Comparison of ENCODE assay signal across 9 cellular contexts in the genomic region with DNA sequence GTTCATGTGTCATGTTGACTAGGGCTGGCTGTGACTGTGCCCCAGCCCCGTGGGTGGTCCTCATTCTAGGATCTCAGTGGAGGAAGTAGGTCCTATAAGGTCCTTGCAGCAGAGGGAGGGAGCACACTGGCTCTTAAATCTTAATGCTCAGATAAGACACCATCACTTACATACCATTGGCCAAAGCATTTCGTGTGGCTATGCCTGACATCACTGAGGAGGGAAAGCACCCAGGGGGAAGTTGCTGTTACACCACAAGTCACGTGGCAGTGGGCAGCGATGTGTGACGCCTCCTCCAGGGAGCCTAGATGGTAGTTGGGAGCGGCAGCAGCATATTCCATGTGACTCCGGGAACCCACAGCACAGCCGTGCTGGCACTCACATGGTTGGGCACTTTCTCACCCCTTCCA.
DNase-seq lines count a peak whose midpoint lies in the region; ATAC-seq and TF ChIP-seq lines count a peak whose summit lies in the region.
"Had no signal": no experiment of that assay in that cellular context is flagged by ENCODE, and none has a peak within 500 bp of the region (broad histone marks: within the 10 kb centered on the region; RNA-seq: fewer than 3 reads in every experiment).

No MANE protein-coding gene starts in this region.

- H3K36me3 ChIP-seq in SJSA1 (no peaks in the 10 kb centered on the region), sigmoid colon (no peaks in the 10 kb centered on the region), esophagus muscularis mucosa (no peaks in the 10 kb centered on the region), vagina (no peaks in the 10 kb centered on the region)

- no peak for TF ChIP-seq CTCF in activated CD8-positive, alpha-beta T cell treated with anti-CD3 and anti-CD28 coated beads for 36 hours (IDR thresholded peaks at IDR 0.05)
- TF ChIP-seq CTCF in sigmoid colon (IDR thresholded peaks at IDR 0.05) (no peak), esophagus muscularis mucosa (IDR thresholded peaks at IDR 0.05) (no peak), vagina (IDR thresholded peaks at IDR 0.05) (no peak)

- 71 to 92% methylated on average over 8 of the region's 8 CpGs for WGBS in sigmoid colon, 2 donors
- 84% methylated on average over 4 of the region's 8 CpGs for WGBS in esophagus muscularis mucosa

- H3K4me1 Mint-ChIP-seq in activated CD8-positive, alpha-beta T cell treated with anti-CD3 and anti-CD28 coated beads for 36 hours (ENCODE audit: low read depth), result no peaks in the 10 kb centered on the region
- H3K4me1 Mint-ChIP-seq in activated CD8-positive, alpha-beta T cell treated with anti-CD3 and anti-CD28 coated beads, Interleukin-2, amount 10 ng/mL, durations not matched to agents 7 days and 5 days (ENCODE audit: low read depth), result no peaks in the 10 kb centered on the region

- intact Hi-C loops in activated CD8-positive, alpha-beta T cell treated with anti-CD3 and anti-CD28 coated beads for 36 hours (cut with micrococcal nuclease), result no loop called here
- intact Hi-C loops in sigmoid colon (cut with DNase I), result no loop called here
- intact Hi-C loops in esophagus muscularis mucosa (cut with DNase I), result no loop called here
- intact Hi-C loops in vagina (cut with DNase I), result no loop called here

- peak overlapping the region; percentile 84 for H3K27ac ChIP-seq in SJSA1
- H3K27ac ChIP-seq in sigmoid colon, result no peak overlapping the region
- H3K27ac ChIP-seq in esophagus muscularis mucosa (replicated peaks in 1 of 4), result no peak overlapping the region
- no peak overlapping the region for H3K27ac ChIP-seq in vagina

- H3K36me3 Mint-ChIP-seq in activated CD8-positive, alpha-beta T cell treated with anti-CD3 and anti-CD28 coated beads for 36 hours (ENCODE audit: low read depth), result no peaks in the 10 kb centered on the region
- H3K36me3 Mint-ChIP-seq in activated CD8-positive, alpha-beta T cell treated with anti-CD3 and anti-CD28 coated beads, Interleukin-2, amount 10 ng/mL, durations not matched to agents 7 days and 5 days (ENCODE audit: low read depth), result no peaks in the 10 kb centered on the region

- H3K9me3 Mint-ChIP-seq in activated CD8-positive, alpha-beta T cell treated with anti-CD3 and anti-CD28 coated beads for 36 hours, result no peaks in the 10 kb centered on the region
- no peaks in the 10 kb centered on the region for H3K9me3 Mint-ChIP-seq in activated CD8-positive, alpha-beta T cell treated with anti-CD3 and anti-CD28 coated beads, Interleukin-2, amount 10 ng/mL, durations not matched to agents 7 days and 5 days (ENCODE audit: insufficient read depth)

- H3K4me3 Mint-ChIP-seq in activated CD8-positive, alpha-beta T cell treated with anti-CD3 and anti-CD28 coated beads for 36 hours, result no peak overlapping the region
- H3K4me3 Mint-ChIP-seq in activated CD8-positive, alpha-beta T cell treated with anti-CD3 and anti-CD28 coated beads, Interleukin-2, amount 10 ng/mL, durations not matched to agents 7 days and 5 days, result no peak overlapping the region

- CTCF ChIA-PET in activated CD8-positive, alpha-beta T cell treated with anti-CD3 and anti-CD28 coated beads for 36 hours (lab: Charles Lee), result no interaction called here
- CTCF ChIA-PET in activated CD8-positive, alpha-beta T cell treated with anti-CD3 and anti-CD28 coated beads, Interleukin-2, amount 10 ng/mL, durations not matched to agents 7 days and 5 days (lab: Charles Lee), result no interaction called here

- TF ChIP-seq EP300 in sigmoid colon (IDR thresholded peaks at IDR 0.05) (no peak), esophagus muscularis mucosa (IDR thresholded peaks at IDR 0.05) (no peak)

- peak; percentile 58 for ATAC-seq in activated CD8-positive, alpha-beta T cell treated with anti-CD3 and anti-CD28 coated beads for 36 hours
- ATAC-seq in activated CD8-positive, alpha-beta T cell treated with anti-CD3 and anti-CD28 coated beads, Interleukin-2, amount 10 ng/mL, durations not matched to agents 7 days and 5 days, result no peak
- ATAC-seq in HG02885 (IDR thresholded peaks at IDR 0.05; ENCODE audit: poor library complexity, unreplicated experiment), result peak; percentile 68

- DNase-seq in activated CD8-positive, alpha-beta T cell treated with anti-CD3 and anti-CD28 coated beads for 36 hours, result peak; percentile 32
- DNase-seq in activated CD8-positive, alpha-beta T cell treated with anti-CD3 and anti-CD28 coated beads, Interleukin-2, amount 10 ng/mL, durations not matched to agents 7 days and 5 days, result no peak
- DNase-seq in SJSA1 (ENCODE audit: low read depth in 1 of 2, low spot score in 2 of 2), result peak; percentile 96 to 97
- peak; percentile 60 for DNase-seq in sigmoid colon
- no peak for DNase-seq in esophagus muscularis mucosa (ENCODE audit: extremely low spot score)
- DNase-seq in vagina (ENCODE audit: extremely low spot score in 2 of 2), result no peak
- DNase-seq in HCEC 1CT, result no peak
- DNase-seq: small intestine had no signal

- H3K4me3 ChIP-seq in SJSA1, result no peak overlapping the region
- no peak overlapping the region for H3K4me3 ChIP-seq in sigmoid colon
- no peak overlapping the region for H3K4me3 ChIP-seq in esophagus muscularis mucosa
- H3K4me3 ChIP-seq in vagina, result no peak overlapping the region

- H3K9me3 ChIP-seq in SJSA1 (replicated peaks) (no peaks in the 10 kb centered on the region; the same call in 1 of the 2 replicates), sigmoid colon (no peaks in the 10 kb centered on the region), esophagus muscularis mucosa (no peaks in the 10 kb centered on the region), vagina (no peaks in the 10 kb centered on the region)

- H3K27me3 ChIP-seq in SJSA1 (replicated peaks) (no peaks in the 10 kb centered on the region), sigmoid colon (no peaks in the 10 kb centered on the region), esophagus muscularis mucosa (no peaks in the 10 kb centered on the region), vagina (no peaks in the 10 kb centered on the region)

- POLR2A ChIA-PET in activated CD8-positive, alpha-beta T cell treated with anti-CD3 and anti-CD28 coated beads for 36 hours (lab: Charles Lee), result interaction anchor here (1.2 kb wide), 1 partner anchor 25 kb away, joined by 3 read pairs; no protein-coding TSS in a partner anchor
- POLR2A ChIA-PET in activated CD8-positive, alpha-beta T cell treated with anti-CD3 and anti-CD28 coated beads, Interleukin-2, amount 10 ng/mL, durations not matched to agents 7 days and 5 days (lab: Charles Lee), result no interaction called here

- no peak for TF ChIP-seq POLR2A in sigmoid colon (IDR thresholded peaks at IDR 0.05)
- no peak for TF ChIP-seq POLR2A in esophagus muscularis mucosa (IDR thresholded peaks at IDR 0.05; ENCODE audit: low read depth)
- TF ChIP-seq POLR2A in vagina (IDR thresholded peaks at IDR 0.05), result no peak

- no peak overlapping the region for H3K27ac Mint-ChIP-seq in activated CD8-positive, alpha-beta T cell treated with anti-CD3 and anti-CD28 coated beads for 36 hours
- no peak overlapping the region for H3K27ac Mint-ChIP-seq in activated CD8-positive, alpha-beta T cell treated with anti-CD3 and anti-CD28 coated beads, Interleukin-2, amount 10 ng/mL, durations not matched to agents 7 days and 5 days

- H3K4me1 ChIP-seq in SJSA1 (replicated peaks) (peaks cover 41% of the 10 kb centered on the region), sigmoid colon (peaks cover 0 to 20% (median 8%) of the 10 kb centered on the region in 4 donors), esophagus muscularis mucosa (peaks cover 11 to 18% (median 14%) of the 10 kb centered on the region in 4 donors), vagina (peaks cover 19% of the 10 kb centered on the region)

- no peaks in the 10 kb centered on the region for H3K27me3 Mint-ChIP-seq in activated CD8-positive, alpha-beta T cell treated with anti-CD3 and anti-CD28 coated beads for 36 hours
- no peaks in the 10 kb centered on the region for H3K27me3 Mint-ChIP-seq in activated CD8-positive, alpha-beta T cell treated with anti-CD3 and anti-CD28 coated beads, Interleukin-2, amount 10 ng/mL, durations not matched to agents 7 days and 5 days (ENCODE audit: low read depth)

Comparison
In these comparisons a context has a peak if more than half of its experiments do, and no peak if none do; other contexts are left out.
1. DNase-seq: peak in activated CD8-positive, alpha-beta T cell treated with anti-CD3 and anti-CD28 coated beads for 36 hours (single experiment), SJSA1 (2 of 2) and sigmoid colon (single experiment); none in activated CD8-positive, alpha-beta T cell treated with anti-CD3 and anti-CD28 coated beads, Interleukin-2, amount 10 ng/mL, durations not matched to agents 7 days and 5 days (single experiment), esophagus muscularis mucosa (single experiment), vagina (0 of 2) and HCEC 1CT (single experiment).